ENCODE assay signal across 23 cellular contexts in the genomic region with DNA sequence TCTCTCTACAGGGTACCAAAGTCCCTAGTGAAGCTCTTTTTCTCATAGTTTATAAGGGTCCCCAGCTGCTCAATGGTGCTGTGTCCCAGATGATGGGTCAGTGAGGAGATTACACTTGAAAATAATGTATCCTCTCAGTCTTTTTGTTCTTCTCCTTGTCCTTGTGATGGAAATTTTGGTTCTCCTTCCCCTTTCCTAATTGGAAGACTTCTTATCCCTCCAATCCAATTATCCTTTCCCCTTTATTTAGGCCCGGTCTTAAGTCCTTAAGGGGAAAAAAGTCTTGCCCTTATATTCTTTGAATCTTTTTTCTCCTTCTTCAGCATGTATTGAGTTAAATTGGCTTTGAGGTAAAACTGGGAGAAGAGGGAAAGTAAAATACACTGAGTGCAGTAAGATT.
"Had no signal": no experiment of that assay in that cellular context is flagged by ENCODE, and none has a peak within 500 bp of the region (broad histone marks: within the 10 kb centered on the region; RNA-seq: fewer than 3 reads in every experiment).

No MANE protein-coding gene starts in this region.

- H2AFZ ChIP-seq: hepatocyte had no signal

- H3K4me2 ChIP-seq: hepatocyte had no signal

- ATAC-seq: foreskin keratinocyte, gastroesophageal sphincter, heart left ventricle, left cardiac atrium, left lung, left ventricle myocardium superior, lower lobe of right lung, mucosa of descending colon had no signal

- H3K9me3 ChIP-seq: esophagus muscularis mucosa, gastroesophageal sphincter, heart left ventricle, left lung, lower lobe of right lung, mucosa of descending colon had no signal

- DNase-seq: dermis blood vessel endothelial cell; dorsolateral prefrontal cortex; effector CD4-positive, alpha-beta T cell; effector memory CD4-positive, alpha-beta T cell; foreskin keratinocyte; heart left ventricle; hypothalamus; immature natural killer cell; islet precursor cell; kidney; kidney glomerular epithelial cell; left cardiac atrium; left lung; left ventricle myocardium superior; lower lobe of right lung; mesenchymal stem cell; mucosa of descending colon; naive B cell had no signal

- H3K27ac ChIP-seq: coronary artery, dorsolateral prefrontal cortex, esophagus muscularis mucosa, foreskin keratinocyte, gastroesophageal sphincter, heart left ventricle, hepatocyte, left lung, lower lobe of right lung had no signal

- H3K4me3 Mint-ChIP-seq: immature natural killer cell, mesothelial cell of epicardium, naive B cell had no signal

- H3K9me3 Mint-ChIP-seq: mesothelial cell of epicardium, naive B cell had no signal

- H3K27ac Mint-ChIP-seq: immature natural killer cell, mesothelial cell of epicardium, naive B cell had no signal

- H3K4me1 ChIP-seq: esophagus muscularis mucosa, gastroesophageal sphincter, heart left ventricle, left lung, lower lobe of right lung had no signal

- H3K36me3 ChIP-seq: esophagus muscularis mucosa, gastroesophageal sphincter, heart left ventricle, left lung, lower lobe of right lung had no signal

- H3K79me2 ChIP-seq: hepatocyte had no signal

- H3K36me3 Mint-ChIP-seq: immature natural killer cell, mesothelial cell of epicardium, naive B cell had no signal

- H3K27me3 Mint-ChIP-seq: naive B cell had no signal

- H3K4me1 Mint-ChIP-seq: immature natural killer cell, naive B cell had no signal

- H3K27me3 ChIP-seq: dorsolateral prefrontal cortex, esophagus muscularis mucosa, foreskin keratinocyte, gastroesophageal sphincter, heart left ventricle, hepatocyte, left lung had no signal

- H3K4me3 ChIP-seq: coronary artery, dorsolateral prefrontal cortex, esophagus muscularis mucosa, gastroesophageal sphincter, heart left ventricle, hepatocyte, left lung, lower lobe of right lung, mucosa of descending colon had no signal
